ENCODE assay signal across 1 cellular context in the genomic region with DNA sequence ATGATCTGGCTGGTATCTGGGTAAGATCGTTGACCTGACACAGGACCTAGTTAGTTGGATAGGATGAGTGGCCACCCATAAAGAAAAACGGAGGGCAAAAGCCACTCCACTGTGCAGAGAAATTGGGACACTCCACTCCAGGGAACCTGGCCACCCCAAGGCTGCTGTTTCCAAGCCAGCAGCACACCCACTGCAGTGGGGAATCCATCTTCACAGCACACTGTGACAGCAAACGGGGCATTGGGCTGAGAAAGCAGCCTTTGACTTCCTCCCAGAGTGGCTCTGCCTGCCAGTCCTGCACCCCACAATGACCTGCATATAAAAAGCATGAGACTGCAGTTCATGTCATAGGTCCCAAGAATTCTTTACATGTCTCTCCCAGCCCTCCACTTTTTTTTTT.
TF ChIP-seq lines count a peak whose summit lies in the region.

No MANE protein-coding gene starts in this region.

TF ChIP-seq in SK-N-SH treated with all-trans-retinoic acid at 6 μM for 48 hours, 23 proteins besides CTCF, POLR2A, EP300 and RAD21:
- TF ChIP-seq BACH2 (CRISPR knock-in tag; IDR thresholded peaks at IDR 0.05; ENCODE audit: borderline replicate concordance) (no peak), ZC3H10 (CRISPR knock-in tag; IDR thresholded peaks at IDR 0.05) (no peak), ZNF70 (CRISPR knock-in tag; IDR thresholded peaks at IDR 0.05) (no peak), RARB (CRISPR knock-in tag; IDR thresholded peaks at IDR 0.05) (no peak), ZFP3 (CRISPR knock-in tag; IDR thresholded peaks at IDR 0.05) (no peak), ESRRG (CRISPR knock-in tag; IDR thresholded peaks at IDR 0.05) (no peak), ZFP30 (CRISPR knock-in tag; IDR thresholded peaks at IDR 0.05) (no peak)
- TF ChIP-seq, protein P1, sequence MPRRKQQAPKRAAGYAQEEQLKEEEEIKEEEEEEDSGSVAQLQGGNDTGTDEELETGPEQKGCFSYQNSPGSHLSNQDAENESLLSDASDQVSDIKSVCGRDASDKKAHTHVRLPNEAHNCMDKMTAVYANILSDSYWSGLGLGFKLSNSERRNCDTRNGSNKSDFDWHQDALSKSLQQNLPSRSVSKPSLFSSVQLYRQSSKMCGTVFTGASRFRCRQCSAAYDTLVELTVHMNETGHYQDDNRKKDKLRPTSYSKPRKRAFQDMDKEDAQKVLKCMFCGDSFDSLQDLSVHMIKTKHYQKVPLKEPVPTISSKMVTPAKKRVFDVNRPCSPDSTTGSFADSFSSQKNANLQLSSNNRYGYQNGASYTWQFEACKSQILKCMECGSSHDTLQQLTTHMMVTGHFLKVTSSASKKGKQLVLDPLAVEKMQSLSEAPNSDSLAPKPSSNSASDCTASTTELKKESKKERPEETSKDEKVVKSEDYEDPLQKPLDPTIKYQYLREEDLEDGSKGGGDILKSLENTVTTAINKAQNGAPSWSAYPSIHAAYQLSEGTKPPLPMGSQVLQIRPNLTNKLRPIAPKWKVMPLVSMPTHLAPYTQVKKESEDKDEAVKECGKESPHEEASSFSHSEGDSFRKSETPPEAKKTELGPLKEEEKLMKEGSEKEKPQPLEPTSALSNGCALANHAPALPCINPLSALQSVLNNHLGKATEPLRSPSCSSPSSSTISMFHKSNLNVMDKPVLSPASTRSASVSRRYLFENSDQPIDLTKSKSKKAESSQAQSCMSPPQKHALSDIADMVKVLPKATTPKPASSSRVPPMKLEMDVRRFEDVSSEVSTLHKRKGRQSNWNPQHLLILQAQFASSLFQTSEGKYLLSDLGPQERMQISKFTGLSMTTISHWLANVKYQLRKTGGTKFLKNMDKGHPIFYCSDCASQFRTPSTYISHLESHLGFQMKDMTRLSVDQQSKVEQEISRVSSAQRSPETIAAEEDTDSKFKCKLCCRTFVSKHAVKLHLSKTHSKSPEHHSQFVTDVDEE (CRISPR knock-in tag; IDR thresholded peaks at IDR 0.05) = no peak
- TF ChIP-seq, protein P2, sequence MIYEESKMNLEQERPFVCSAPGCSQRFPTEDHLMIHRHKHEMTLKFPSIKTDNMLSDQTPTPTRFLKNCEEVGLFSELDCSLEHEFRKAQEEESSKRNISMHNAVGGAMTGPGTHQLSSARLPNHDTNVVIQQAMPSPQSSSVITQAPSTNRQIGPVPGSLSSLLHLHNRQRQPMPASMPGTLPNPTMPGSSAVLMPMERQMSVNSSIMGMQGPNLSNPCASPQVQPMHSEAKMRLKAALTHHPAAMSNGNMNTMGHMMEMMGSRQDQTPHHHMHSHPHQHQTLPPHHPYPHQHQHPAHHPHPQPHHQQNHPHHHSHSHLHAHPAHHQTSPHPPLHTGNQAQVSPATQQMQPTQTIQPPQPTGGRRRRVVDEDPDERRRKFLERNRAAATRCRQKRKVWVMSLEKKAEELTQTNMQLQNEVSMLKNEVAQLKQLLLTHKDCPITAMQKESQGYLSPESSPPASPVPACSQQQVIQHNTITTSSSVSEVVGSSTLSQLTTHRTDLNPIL (CRISPR knock-in tag; IDR thresholded peaks at IDR 0.05; ENCODE audit: low read depth) = no peak
- TF ChIP-seq, protein P3, sequence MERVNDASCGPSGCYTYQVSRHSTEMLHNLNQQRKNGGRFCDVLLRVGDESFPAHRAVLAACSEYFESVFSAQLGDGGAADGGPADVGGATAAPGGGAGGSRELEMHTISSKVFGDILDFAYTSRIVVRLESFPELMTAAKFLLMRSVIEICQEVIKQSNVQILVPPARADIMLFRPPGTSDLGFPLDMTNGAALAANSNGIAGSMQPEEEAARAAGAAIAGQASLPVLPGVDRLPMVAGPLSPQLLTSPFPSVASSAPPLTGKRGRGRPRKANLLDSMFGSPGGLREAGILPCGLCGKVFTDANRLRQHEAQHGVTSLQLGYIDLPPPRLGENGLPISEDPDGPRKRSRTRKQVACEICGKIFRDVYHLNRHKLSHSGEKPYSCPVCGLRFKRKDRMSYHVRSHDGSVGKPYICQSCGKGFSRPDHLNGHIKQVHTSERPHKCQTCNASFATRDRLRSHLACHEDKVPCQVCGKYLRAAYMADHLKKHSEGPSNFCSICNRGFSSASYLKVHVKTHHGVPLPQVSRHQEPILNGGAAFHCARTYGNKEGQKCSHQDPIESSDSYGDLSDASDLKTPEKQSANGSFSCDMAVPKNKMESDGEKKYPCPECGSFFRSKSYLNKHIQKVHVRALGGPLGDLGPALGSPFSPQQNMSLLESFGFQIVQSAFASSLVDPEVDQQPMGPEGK (CRISPR knock-in tag; IDR thresholded peaks at IDR 0.05; ENCODE audit: borderline replicate concordance) = no peak
TF ChIP-seq in SK-N-SH treated with all-trans-retinoic acid at 6 μM for 48 hours: peak in this region for 0.
